ENCODE assay signal across 2 cellular contexts in genomic region chr18:21602302-21602592, GRCh38.
TF ChIP-seq lines count a peak whose summit lies in the region.

No MANE protein-coding gene starts in this region.

TF ChIP-seq in GM23338, 12 proteins besides CTCF, POLR2A, EP300 and RAD21 (continued from another document):
- TF ChIP-seq, protein P1, sequence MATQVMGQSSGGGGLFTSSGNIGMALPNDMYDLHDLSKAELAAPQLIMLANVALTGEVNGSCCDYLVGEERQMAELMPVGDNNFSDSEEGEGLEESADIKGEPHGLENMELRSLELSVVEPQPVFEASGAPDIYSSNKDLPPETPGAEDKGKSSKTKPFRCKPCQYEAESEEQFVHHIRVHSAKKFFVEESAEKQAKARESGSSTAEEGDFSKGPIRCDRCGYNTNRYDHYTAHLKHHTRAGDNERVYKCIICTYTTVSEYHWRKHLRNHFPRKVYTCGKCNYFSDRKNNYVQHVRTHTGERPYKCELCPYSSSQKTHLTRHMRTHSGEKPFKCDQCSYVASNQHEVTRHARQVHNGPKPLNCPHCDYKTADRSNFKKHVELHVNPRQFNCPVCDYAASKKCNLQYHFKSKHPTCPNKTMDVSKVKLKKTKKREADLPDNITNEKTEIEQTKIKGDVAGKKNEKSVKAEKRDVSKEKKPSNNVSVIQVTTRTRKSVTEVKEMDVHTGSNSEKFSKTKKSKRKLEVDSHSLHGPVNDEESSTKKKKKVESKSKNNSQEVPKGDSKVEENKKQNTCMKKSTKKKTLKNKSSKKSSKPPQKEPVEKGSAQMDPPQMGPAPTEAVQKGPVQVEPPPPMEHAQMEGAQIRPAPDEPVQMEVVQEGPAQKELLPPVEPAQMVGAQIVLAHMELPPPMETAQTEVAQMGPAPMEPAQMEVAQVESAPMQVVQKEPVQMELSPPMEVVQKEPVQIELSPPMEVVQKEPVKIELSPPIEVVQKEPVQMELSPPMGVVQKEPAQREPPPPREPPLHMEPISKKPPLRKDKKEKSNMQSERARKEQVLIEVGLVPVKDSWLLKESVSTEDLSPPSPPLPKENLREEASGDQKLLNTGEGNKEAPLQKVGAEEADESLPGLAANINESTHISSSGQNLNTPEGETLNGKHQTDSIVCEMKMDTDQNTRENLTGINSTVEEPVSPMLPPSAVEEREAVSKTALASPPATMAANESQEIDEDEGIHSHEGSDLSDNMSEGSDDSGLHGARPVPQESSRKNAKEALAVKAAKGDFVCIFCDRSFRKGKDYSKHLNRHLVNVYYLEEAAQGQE (IDR thresholded peaks at IDR 0.05; ENCODE audit: unreplicated experiment): no peak
- TF ChIP-seq ZNF331 (CRISPR knock-in tag; IDR thresholded peaks at IDR 0.05; ENCODE audit: low read depth) (no peak), CREB1 (CRISPR knock-in tag; IDR thresholded peaks at IDR 0.05; ENCODE audit: low read depth) (no peak), NANOG (IDR thresholded peaks at IDR 0.05; ENCODE audit: borderline replicate concordance) (no peak), ETS1 (IDR thresholded peaks at IDR 0.05) (no peak), EZH2phosphoT487 (IDR thresholded peaks at IDR 0.05; ENCODE audit: unreplicated experiment) (no peak)
- TF ChIP-seq, protein P2, sequence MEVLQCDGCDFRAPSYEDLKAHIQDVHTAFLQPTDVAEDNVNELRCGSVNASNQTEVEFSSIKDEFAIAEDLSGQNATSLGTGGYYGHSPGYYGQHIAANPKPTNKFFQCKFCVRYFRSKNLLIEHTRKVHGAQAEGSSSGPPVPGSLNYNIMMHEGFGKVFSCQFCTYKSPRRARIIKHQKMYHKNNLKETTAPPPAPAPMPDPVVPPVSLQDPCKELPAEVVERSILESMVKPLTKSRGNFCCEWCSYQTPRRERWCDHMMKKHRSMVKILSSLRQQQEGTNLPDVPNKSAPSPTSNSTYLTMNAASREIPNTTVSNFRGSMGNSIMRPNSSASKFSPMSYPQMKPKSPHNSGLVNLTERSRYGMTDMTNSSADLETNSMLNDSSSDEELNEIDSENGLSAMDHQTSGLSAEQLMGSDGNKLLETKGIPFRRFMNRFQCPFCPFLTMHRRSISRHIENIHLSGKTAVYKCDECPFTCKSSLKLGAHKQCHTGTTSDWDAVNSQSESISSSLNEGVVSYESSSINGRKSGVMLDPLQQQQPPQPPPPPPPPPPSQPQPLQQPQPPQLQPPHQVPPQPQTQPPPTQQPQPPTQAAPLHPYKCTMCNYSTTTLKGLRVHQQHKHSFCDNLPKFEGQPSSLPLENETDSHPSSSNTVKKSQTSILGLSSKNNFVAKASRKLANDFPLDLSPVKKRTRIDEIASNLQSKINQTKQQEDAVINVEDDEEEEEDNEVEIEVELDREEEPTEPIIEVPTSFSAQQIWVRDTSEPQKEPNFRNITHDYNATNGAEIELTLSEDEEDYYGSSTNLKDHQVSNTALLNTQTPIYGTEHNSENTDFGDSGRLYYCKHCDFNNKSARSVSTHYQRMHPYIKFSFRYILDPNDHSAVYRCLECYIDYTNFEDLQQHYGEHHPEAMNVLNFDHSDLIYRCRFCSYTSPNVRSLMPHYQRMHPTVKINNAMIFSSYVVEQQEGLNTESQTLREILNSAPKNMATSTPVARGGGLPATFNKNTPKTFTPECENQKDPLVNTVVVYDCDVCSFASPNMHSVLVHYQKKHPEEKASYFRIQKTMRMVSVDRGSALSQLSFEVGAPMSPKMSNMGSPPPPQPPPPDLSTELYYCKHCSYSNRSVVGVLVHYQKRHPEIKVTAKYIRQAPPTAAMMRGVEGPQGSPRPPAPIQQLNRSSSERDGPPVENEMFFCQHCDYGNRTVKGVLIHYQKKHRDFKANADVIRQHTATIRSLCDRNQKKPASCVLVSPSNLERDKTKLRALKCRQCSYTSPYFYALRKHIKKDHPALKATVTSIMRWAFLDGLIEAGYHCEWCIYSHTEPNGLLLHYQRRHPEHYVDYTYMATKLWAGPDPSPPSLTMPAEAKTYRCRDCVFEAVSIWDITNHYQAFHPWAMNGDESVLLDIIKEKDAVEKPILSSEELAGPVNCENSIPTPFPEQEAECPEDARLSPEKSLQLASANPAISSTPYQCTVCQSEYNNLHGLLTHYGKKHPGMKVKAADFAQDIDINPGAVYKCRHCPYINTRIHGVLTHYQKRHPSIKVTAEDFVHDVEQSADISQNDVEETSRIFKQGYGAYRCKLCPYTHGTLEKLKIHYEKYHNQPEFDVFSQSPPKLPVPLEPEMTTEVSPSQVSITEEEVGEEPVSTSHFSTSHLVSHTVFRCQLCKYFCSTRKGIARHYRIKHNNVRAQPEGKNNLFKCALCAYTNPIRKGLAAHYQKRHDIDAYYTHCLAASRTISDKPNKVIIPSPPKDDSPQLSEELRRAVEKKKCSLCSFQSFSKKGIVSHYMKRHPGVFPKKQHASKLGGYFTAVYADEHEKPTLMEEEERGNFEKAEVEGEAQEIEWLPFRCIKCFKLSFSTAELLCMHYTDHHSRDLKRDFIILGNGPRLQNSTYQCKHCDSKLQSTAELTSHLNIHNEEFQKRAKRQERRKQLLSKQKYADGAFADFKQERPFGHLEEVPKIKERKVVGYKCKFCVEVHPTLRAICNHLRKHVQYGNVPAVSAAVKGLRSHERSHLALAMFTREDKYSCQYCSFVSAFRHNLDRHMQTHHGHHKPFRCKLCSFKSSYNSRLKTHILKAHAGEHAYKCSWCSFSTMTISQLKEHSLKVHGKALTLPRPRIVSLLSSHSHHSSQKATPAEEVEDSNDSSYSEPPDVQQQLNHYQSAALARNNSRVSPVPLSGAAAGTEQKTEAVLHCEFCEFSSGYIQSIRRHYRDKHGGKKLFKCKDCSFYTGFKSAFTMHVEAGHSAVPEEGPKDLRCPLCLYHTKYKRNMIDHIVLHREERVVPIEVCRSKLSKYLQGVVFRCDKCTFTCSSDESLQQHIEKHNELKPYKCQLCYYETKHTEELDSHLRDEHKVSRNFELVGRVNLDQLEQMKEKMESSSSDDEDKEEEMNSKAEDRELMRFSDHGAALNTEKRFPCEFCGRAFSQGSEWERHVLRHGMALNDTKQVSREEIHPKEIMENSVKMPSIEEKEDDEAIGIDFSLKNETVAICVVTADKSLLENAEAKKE (CRISPR knock-in tag; IDR thresholded peaks at IDR 0.05): no peak

TF ChIP-seq in WTC11, 78 proteins besides CTCF, POLR2A, EP300 and RAD21 (continued from another document):
- TF ChIP-seq PREB (CRISPR knock-in tag; IDR thresholded peaks at IDR 0.05; ENCODE audit: borderline replicate concordance) (no peak), ARID4B (CRISPR knock-in tag; IDR thresholded peaks at IDR 0.05; ENCODE audit: borderline replicate concordance) (no peak), NR1H2 (CRISPR knock-in tag; IDR thresholded peaks at IDR 0.05) (no peak), OVOL2 (CRISPR knock-in tag; IDR thresholded peaks at IDR 0.05; ENCODE audit: borderline replicate concordance) (no peak), GABPB1 (CRISPR knock-in tag; IDR thresholded peaks at IDR 0.05) (no peak), ZNF121 (CRISPR knock-in tag; IDR thresholded peaks at IDR 0.05) (no peak), ZNF512 (CRISPR knock-in tag; IDR thresholded peaks at IDR 0.05; ENCODE audit: borderline replicate concordance) (no peak), JAZF1 (CRISPR knock-in tag; IDR thresholded peaks at IDR 0.05) (no peak), ESRRA (CRISPR knock-in tag; IDR thresholded peaks at IDR 0.05; ENCODE audit: borderline replicate concordance) (no peak)
- TF ChIP-seq, protein P3, sequence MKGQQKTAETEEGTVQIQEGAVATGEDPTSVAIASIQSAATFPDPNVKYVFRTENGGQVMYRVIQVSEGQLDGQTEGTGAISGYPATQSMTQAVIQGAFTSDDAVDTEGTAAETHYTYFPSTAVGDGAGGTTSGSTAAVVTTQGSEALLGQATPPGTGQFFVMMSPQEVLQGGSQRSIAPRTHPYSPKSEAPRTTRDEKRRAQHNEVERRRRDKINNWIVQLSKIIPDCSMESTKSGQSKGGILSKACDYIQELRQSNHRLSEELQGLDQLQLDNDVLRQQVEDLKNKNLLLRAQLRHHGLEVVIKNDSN (CRISPR knock-in tag; IDR thresholded peaks at IDR 0.05): no peak
- TF ChIP-seq, protein P4, sequence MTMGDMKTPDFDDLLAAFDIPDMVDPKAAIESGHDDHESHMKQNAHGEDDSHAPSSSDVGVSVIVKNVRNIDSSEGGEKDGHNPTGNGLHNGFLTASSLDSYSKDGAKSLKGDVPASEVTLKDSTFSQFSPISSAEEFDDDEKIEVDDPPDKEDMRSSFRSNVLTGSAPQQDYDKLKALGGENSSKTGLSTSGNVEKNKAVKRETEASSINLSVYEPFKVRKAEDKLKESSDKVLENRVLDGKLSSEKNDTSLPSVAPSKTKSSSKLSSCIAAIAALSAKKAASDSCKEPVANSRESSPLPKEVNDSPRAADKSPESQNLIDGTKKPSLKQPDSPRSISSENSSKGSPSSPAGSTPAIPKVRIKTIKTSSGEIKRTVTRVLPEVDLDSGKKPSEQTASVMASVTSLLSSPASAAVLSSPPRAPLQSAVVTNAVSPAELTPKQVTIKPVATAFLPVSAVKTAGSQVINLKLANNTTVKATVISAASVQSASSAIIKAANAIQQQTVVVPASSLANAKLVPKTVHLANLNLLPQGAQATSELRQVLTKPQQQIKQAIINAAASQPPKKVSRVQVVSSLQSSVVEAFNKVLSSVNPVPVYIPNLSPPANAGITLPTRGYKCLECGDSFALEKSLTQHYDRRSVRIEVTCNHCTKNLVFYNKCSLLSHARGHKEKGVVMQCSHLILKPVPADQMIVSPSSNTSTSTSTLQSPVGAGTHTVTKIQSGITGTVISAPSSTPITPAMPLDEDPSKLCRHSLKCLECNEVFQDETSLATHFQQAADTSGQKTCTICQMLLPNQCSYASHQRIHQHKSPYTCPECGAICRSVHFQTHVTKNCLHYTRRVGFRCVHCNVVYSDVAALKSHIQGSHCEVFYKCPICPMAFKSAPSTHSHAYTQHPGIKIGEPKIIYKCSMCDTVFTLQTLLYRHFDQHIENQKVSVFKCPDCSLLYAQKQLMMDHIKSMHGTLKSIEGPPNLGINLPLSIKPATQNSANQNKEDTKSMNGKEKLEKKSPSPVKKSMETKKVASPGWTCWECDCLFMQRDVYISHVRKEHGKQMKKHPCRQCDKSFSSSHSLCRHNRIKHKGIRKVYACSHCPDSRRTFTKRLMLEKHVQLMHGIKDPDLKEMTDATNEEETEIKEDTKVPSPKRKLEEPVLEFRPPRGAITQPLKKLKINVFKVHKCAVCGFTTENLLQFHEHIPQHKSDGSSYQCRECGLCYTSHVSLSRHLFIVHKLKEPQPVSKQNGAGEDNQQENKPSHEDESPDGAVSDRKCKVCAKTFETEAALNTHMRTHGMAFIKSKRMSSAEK (CRISPR knock-in tag; IDR thresholded peaks at IDR 0.05; ENCODE audit: borderline replicate concordance): no peak
- TF ChIP-seq, protein P5, sequence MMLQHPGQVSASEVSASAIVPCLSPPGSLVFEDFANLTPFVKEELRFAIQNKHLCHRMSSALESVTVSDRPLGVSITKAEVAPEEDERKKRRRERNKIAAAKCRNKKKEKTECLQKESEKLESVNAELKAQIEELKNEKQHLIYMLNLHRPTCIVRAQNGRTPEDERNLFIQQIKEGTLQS (CRISPR knock-in tag; conservative IDR thresholded peaks at IDR 0.05): no peak
